Comparison of ENCODE assay signal across 9 cellular contexts in the genomic region with DNA sequence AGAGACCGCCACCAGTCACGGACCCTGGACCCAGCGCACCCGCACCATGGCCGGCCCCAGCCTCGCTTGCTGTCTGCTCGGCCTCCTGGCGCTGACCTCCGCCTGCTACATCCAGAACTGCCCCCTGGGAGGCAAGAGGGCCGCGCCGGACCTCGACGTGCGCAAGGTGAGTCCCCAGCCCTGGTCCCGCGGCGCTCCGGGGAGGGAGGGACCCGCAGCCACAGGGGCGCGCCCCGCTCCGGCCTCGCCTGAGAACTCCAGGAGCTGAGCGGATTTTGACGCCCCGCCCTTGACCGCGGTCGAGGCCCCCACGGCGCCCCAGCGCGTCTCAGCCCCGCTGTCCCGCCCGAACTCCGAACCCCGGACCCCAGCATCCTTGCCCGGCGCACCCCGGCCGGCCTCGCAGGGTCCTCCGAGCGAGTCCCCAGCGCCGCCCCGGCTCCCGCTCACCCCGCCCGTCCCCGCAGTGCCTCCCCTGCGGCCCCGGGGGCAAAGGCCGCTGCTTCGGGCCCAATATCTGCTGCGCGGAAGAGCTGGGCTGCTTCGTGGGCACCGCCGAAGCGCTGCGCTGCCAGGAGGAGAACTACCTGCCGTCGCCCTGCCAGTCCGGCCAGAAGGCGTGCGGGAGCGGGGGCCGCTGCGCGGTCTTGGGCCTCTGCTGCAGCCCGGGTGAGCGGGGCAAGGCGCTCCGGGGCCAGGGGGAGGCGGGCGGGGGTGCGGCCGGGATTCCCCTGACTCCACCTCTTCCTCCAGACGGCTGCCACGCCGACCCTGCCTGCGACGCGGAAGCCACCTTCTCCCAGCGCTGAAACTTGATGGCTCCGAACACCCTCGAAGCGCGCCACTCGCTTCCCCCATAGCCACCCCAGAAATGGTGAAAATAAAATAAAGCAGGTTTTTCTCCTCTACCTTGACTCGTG. TPM values are rescaled to one million over a fixed set of nuclear protein-coding genes. Genes with fewer than 3 reads are reported as not detected.
DNase-seq lines count a peak whose midpoint lies in the region; ATAC-seq and TF ChIP-seq lines count a peak whose summit lies in the region.
"Had no signal": no experiment of that assay in that cellular context is flagged by ENCODE, and none has a peak within 500 bp of the region (broad histone marks: within the 10 kb centered on the region; RNA-seq: fewer than 3 reads in every experiment).

A gene (plus strand): TSS at position 11 of the 920 bp plus-strand sequence. CDS start 36 bp downstream, at position 47.

- ATAC-seq in aorta (ENCODE audit: low FRiP score): peak; percentile 45

- DNase-seq in GM06990 (ENCODE audit: extremely low read depth, insufficient read length) (no peak), fibroblast of the aortic adventitia (ENCODE audit: low read depth) (no peak), retina (peak; percentile 57), aorta (peak in 1 of 2 donors; percentile 85), glomerular visceral epithelial cell (ENCODE audit: extremely low spot score) (no peak), DMS114 treated with DMSO at 0.1 percent for 48 hours (lab: John Stamatoyannopoulos, UW; ENCODE audit: unreplicated experiment) (no peak), SKM-1 treated with dmso at 0.1 percent for 144 hours (lab: John Stamatoyannopoulos, UW; ENCODE audit: unreplicated experiment) (no peak)
- DNase-seq in activated CD8-positive, alpha-beta memory T cell treated with anti-CD3 and anti-CD28 coated beads, Interleukin-2, amount 50 U/mL, for 48 hours: peak; percentile 79

- peak within 1 kb of the TSS; percentile 17 for H3K4me3 ChIP-seq in GM06990 (replicated peaks; ENCODE audit: low read depth, low read length)
- H3K4me3 ChIP-seq in fibroblast of the aortic adventitia (ENCODE audit: low read depth, low read length): peak within 1 kb of the TSS; percentile 13
- H3K4me3 ChIP-seq in aorta (ENCODE audit: low read length in 2 of 2): no peak within 1 kb of the TSS

- TF ChIP-seq CTCF in GM06990 (IDR thresholded peaks at IDR 0.05; ENCODE audit: insufficient read depth, low read length, poor library complexity, severe bottlenecking): no peak
- TF ChIP-seq CTCF in fibroblast of the aortic adventitia (IDR thresholded peaks at IDR 0.05; ENCODE audit: insufficient read depth, low read length): no peak

- no peaks in the 10 kb centered on the region for H3K9me3 ChIP-seq in aorta (ENCODE audit: control insufficient read depth, low read length)

- intact Hi-C loops in aorta (cut with DNase I): no loop called here

- 11% methylated on average over 74 to 95 of the region's 95 CpGs for WGBS in aorta, 2 donors

- no peak within 1 kb of the TSS for H3K27ac ChIP-seq in aorta (ENCODE audit: low read depth in 1 of 2, low read length in 2 of 2)
- H3K27ac ChIP-seq: epithelial cell of prostate had no signal

- H3K27me3 ChIP-seq in GM06990 (replicated peaks; ENCODE audit: control insufficient read depth, insufficient read depth, low read length) (no peaks in the 10 kb centered on the region; the same call in 1 of the 2 replicates), aorta (ENCODE audit: control insufficient read depth in 1 of 2, insufficient read depth in 2 of 2, low read length in 1 of 2) (no peaks in the 10 kb centered on the region)

- no peaks in the 10 kb centered on the region for H3K36me3 ChIP-seq in GM06990 (ENCODE audit: control insufficient read depth, insufficient read depth, low read length)
- H3K36me3 ChIP-seq in aorta (ENCODE audit: control insufficient read depth in 1 of 2, insufficient read depth in 2 of 2, low read length in 1 of 2): no peaks in the 10 kb centered on the region

- H3K4me1 ChIP-seq in aorta (ENCODE audit: control insufficient read depth in 1 of 2, insufficient read depth in 2 of 2, low read length in 2 of 2): no peaks in the 10 kb centered on the region

RNA-seq across cellular contexts. Expression of the gene that starts here (rescaled TPM):
- total RNA-seq in fibroblast of the aortic adventitia (ENCODE audit: low replicate concordance) (not detected in 2 replicates), aorta (not detected)
- polyA plus RNA-seq in aorta: 1 to 10 TPM; 2.2 to 6.3 TPM

Comparison
In these comparisons a context has a peak if more than half of its experiments do, and no peak if none do; other contexts are left out.
1. DNase-seq: peak in activated CD8-positive, alpha-beta memory T cell treated with anti-CD3 and anti-CD28 coated beads, Interleukin-2, amount 50 U/mL, for 48 hours (single experiment) and retina (single experiment); none in GM06990 (single experiment), fibroblast of the aortic adventitia (single experiment), glomerular visceral epithelial cell (single experiment), DMS114 treated with DMSO at 0.1 percent for 48 hours (single experiment) and SKM-1 treated with dmso at 0.1 percent for 144 hours (single experiment).
2. H3K4me3 ChIP-seq: peak in GM06990 (single experiment) and fibroblast of the aortic adventitia (single experiment); none in aorta (0 of 2).